21 cellular contexts compared by ENCODE assay signal in the genomic region with DNA sequence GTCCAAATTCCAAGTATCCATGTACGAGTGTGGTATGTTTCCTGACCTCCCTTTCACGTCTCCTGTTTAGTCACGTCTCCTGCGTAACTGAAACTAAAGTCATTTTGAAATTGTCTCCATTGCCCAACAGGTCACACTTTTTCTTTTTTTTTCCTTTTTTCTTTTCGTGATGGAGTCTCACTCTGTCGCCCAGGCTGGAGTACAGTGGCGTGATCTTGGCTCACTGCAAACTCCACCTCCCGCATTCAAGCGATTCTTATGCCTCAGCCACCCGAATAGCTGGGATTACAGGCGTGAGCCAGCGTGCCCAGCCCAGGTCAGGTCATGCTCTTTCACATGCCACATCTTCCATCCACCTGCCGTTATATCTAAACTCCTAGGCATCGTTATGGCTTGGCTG. TPM values are rescaled to one million over a fixed set of nuclear protein-coding genes. Genes with fewer than 3 reads are reported as not detected.
"Had no signal": no experiment of that assay in that cellular context is flagged by ENCODE, and none has a peak within 500 bp of the region (broad histone marks: within the 10 kb centered on the region; RNA-seq: fewer than 3 reads in every experiment).

No MANE protein-coding gene starts in this region.

- H3K36me3 Mint-ChIP-seq: activated naive CD8-positive, alpha-beta T cell treated with anti-CD3 and anti-CD28 coated beads, Interleukin-2, amount 10 ng/mL, durations not matched to agents 7 days and 5 days; memory B cell; natural killer cell had no signal

- H3K9me3 Mint-ChIP-seq: activated CD8-positive, alpha-beta T cell treated with anti-CD3 and anti-CD28 coated beads for 36 hours; activated naive CD8-positive, alpha-beta T cell treated with anti-CD3 and anti-CD28 coated beads, Interleukin-2, amount 10 ng/mL, durations not matched to agents 7 days and 5 days; dendritic cell treated with granulocyte-macrophage colony-stimulating factor and Interleukin-4, amounts not matched to agents 40 ng/mL and 50 ng/mL, for 4 days; memory B cell; natural killer cell had no signal

- H3K9me3 ChIP-seq: right atrium auricular region, tibial artery, vagina had no signal

- H3K4me3 ChIP-seq: right atrium auricular region, skin epidermis, tibial artery, vagina had no signal

- ATAC-seq: activated CD8-positive, alpha-beta T cell treated with anti-CD3 and anti-CD28 coated beads for 36 hours; left lobe of liver; natural killer cell had no signal

- H3K27me3 Mint-ChIP-seq: activated naive CD8-positive, alpha-beta T cell treated with anti-CD3 and anti-CD28 coated beads, Interleukin-2, amount 10 ng/mL, durations not matched to agents 7 days and 5 days; dendritic cell treated with granulocyte-macrophage colony-stimulating factor and Interleukin-4, amounts not matched to agents 40 ng/mL and 50 ng/mL, for 4 days had no signal

- H3K4me3 Mint-ChIP-seq: activated CD8-positive, alpha-beta T cell treated with anti-CD3 and anti-CD28 coated beads for 36 hours; activated naive CD8-positive, alpha-beta T cell treated with anti-CD3 and anti-CD28 coated beads, Interleukin-2, amount 10 ng/mL, durations not matched to agents 7 days and 5 days; dendritic cell treated with granulocyte-macrophage colony-stimulating factor and Interleukin-4, amounts not matched to agents 40 ng/mL and 50 ng/mL, for 4 days; memory B cell; natural killer cell had no signal

- H3K4me1 Mint-ChIP-seq: activated naive CD8-positive, alpha-beta T cell treated with anti-CD3 and anti-CD28 coated beads, Interleukin-2, amount 10 ng/mL, durations not matched to agents 7 days and 5 days; memory B cell; natural killer cell had no signal

- H3K27ac Mint-ChIP-seq: activated CD8-positive, alpha-beta T cell treated with anti-CD3 and anti-CD28 coated beads for 36 hours; activated naive CD8-positive, alpha-beta T cell treated with anti-CD3 and anti-CD28 coated beads, Interleukin-2, amount 10 ng/mL, durations not matched to agents 7 days and 5 days; dendritic cell treated with granulocyte-macrophage colony-stimulating factor and Interleukin-4, amounts not matched to agents 40 ng/mL and 50 ng/mL, for 4 days; memory B cell; natural killer cell had no signal

- H3K4me1 ChIP-seq: right atrium auricular region, tibial artery, vagina had no signal

- DNase-seq: activated CD4-positive, alpha-beta T cell treated with anti-CD3 and anti-CD28 coated beads for 4 hours; activated CD8-positive, alpha-beta T cell treated with anti-CD3 and anti-CD28 coated beads for 36 hours; activated naive CD8-positive, alpha-beta T cell treated with anti-CD3 and anti-CD28 coated beads, Interleukin-2, amount 10 ng/mL, durations not matched to agents 7 days and 5 days; activated T-cell treated with anti-CD3 and anti-CD28 coated beads, Interleukin-2, amount 50 U/mL, for 48 hours; brain microvascular endothelial cell; cerebellar nuclear complex; effector memory CD4-positive, alpha-beta T cell; erythroblast; natural killer cell; nucleus accumbens; stimulated activated CD4-positive, alpha-beta T cell treated with anti-CD3 and anti-CD28 coated beads, Interleukin-15, amount 100 ng/mL, for 24 hours; stimulated activated CD4-positive, alpha-beta T cell treated with anti-CD3 and anti-CD28 coated beads, Interleukin-4, amount 100 ng/mL, for 1 hour; stimulated activated naive CD4-positive, alpha-beta T cell; T-helper 1 cell; tibial artery had no signal

- H3K36me3 ChIP-seq: brain microvascular endothelial cell, right atrium auricular region, tibial artery, vagina had no signal

RNA-seq across cellular contexts. Expression of a gene that starts 38.2 kb away (rescaled TPM):
- total RNA-seq: activated CD8-positive, alpha-beta T cell treated with anti-CD3 and anti-CD28 coated beads for 36 hours; activated naive CD8-positive, alpha-beta T cell treated with anti-CD3 and anti-CD28 coated beads, Interleukin-2, amount 10 ng/mL, durations not matched to agents 7 days and 5 days; right atrium auricular region; vagina had no signal
